In genomic region chr7:151719031-151719894, GRCh38 we compare ENCODE assay signal across 33 cellular contexts.
DNase-seq lines count a peak whose midpoint lies in the region; ATAC-seq and TF ChIP-seq lines count a peak whose summit lies in the region.
"Had no signal": no experiment of that assay in that cellular context is flagged by ENCODE, and none has a peak within 500 bp of the region (broad histone marks: within the 10 kb centered on the region; RNA-seq: fewer than 3 reads in every experiment).

No MANE protein-coding gene starts in this region.

- H3K4me2 ChIP-seq in trophoblast cell (ENCODE audit: low read length) = no peak overlapping the region
- H3K4me2 ChIP-seq: smooth muscle cell had no signal

- H3K27me3 Mint-ChIP-seq in activated naive CD4-positive, alpha-beta T cell treated with anti-CD3 and anti-CD28 coated beads, Interleukin-2, amount 50 U/mL, for 24 hours = no peaks in the 10 kb centered on the region
- H3K27me3 Mint-ChIP-seq in HFFc6 (ENCODE audit: insufficient read depth) = peaks cover 14% of the 10 kb centered on the region
- peaks cover 2% of the 10 kb centered on the region for H3K27me3 Mint-ChIP-seq in glutamatergic neuron (ENCODE audit: unreplicated experiment)
- no peaks in the 10 kb centered on the region for H3K27me3 Mint-ChIP-seq in naive thymus-derived CD8-positive, alpha-beta T cell
- H3K27me3 Mint-ChIP-seq: activated CD8-positive, alpha-beta memory T cell treated with anti-CD3 and anti-CD28 coated beads, Interleukin-2, amount 10 ng/mL, durations not matched to agents 7 days and 5 days; CD4-positive, alpha-beta memory T cell; stimulated activated naive CD8-positive, alpha-beta T cell treated with anti-CD3 and anti-CD28 coated beads, Interleukin-15, Interleukin-2, amounts not matched to agents 100 ng/mL and 50 ng/mL, for 24 hours had no signal

- no peak overlapping the region for H2BK5ac ChIP-seq in trophoblast cell (ENCODE audit: low read depth, low read length, poor library complexity)

- no peak overlapping the region for H3K4me3 Mint-ChIP-seq in activated naive CD4-positive, alpha-beta T cell treated with anti-CD3 and anti-CD28 coated beads, Interleukin-2, amount 50 U/mL, for 24 hours
- no peak overlapping the region for H3K4me3 Mint-ChIP-seq in HFFc6
- peak overlapping the region; percentile 30 for H3K4me3 Mint-ChIP-seq in glutamatergic neuron (ENCODE audit: unreplicated experiment)
- H3K4me3 Mint-ChIP-seq in naive thymus-derived CD8-positive, alpha-beta T cell = no peak overlapping the region
- H3K4me3 Mint-ChIP-seq: activated CD8-positive, alpha-beta memory T cell treated with anti-CD3 and anti-CD28 coated beads, Interleukin-2, amount 10 ng/mL, durations not matched to agents 7 days and 5 days; activated T-cell treated with anti-CD3 and anti-CD28 coated beads, Interleukin-2, amount 50 U/mL, for 72 hours; CD4-positive, alpha-beta memory T cell; natural killer cell; stimulated activated naive CD8-positive, alpha-beta T cell treated with anti-CD3 and anti-CD28 coated beads, Interleukin-15, Interleukin-2, amounts not matched to agents 100 ng/mL and 50 ng/mL, for 24 hours had no signal

- peak overlapping the region; percentile 41 for H3K27ac Mint-ChIP-seq in activated naive CD4-positive, alpha-beta T cell treated with anti-CD3 and anti-CD28 coated beads, Interleukin-2, amount 50 U/mL, for 24 hours
- H3K27ac Mint-ChIP-seq in HFFc6 (no peak overlapping the region), glutamatergic neuron (ENCODE audit: unreplicated experiment) (no peak overlapping the region)
- peak overlapping the region in 4 of 10 donors; percentile 55 to 83 (median 73) for H3K27ac Mint-ChIP-seq in naive thymus-derived CD8-positive, alpha-beta T cell
- H3K27ac Mint-ChIP-seq: activated CD8-positive, alpha-beta memory T cell treated with anti-CD3 and anti-CD28 coated beads, Interleukin-2, amount 10 ng/mL, durations not matched to agents 7 days and 5 days; activated T-cell treated with anti-CD3 and anti-CD28 coated beads, Interleukin-2, amount 50 U/mL, for 72 hours; natural killer cell; stimulated activated naive CD8-positive, alpha-beta T cell treated with anti-CD3 and anti-CD28 coated beads, Interleukin-15, Interleukin-2, amounts not matched to agents 100 ng/mL and 50 ng/mL, for 24 hours had no signal

- H2BK120ac ChIP-seq in trophoblast cell (ENCODE audit: insufficient read depth, low read length, poor library complexity) = no peak overlapping the region

- no peak for DNase-seq in activated naive CD4-positive, alpha-beta T cell treated with anti-CD3 and anti-CD28 coated beads, Interleukin-2, amount 50 U/mL, for 16 hours
- no peak for DNase-seq in HFFc6
- DNase-seq in glutamatergic neuron = no peak
- no peak for DNase-seq in trophoblast cell
- DNase-seq in naive thymus-derived CD8-positive, alpha-beta T cell = no peak
- DNase-seq in NCI-H345 treated with DMSO at 0.1 percent for 48 hours (lab: John Stamatoyannopoulos, UW; ENCODE audit: unreplicated experiment) = no peak
- DNase-seq: activated CD4-positive, alpha-beta T cell treated with anti-CD3 and anti-CD28 coated beads, Interleukin-2, amount 50 U/mL, for 4 hours; activated CD8-positive, alpha-beta memory T cell treated with anti-CD3 and anti-CD28 coated beads, Interleukin-2, amount 10 ng/mL, durations not matched to agents 7 days and 5 days; activated naive CD4-positive, alpha-beta T cell treated with Interleukin-2 at 50 U/mL for 16 hours; activated T-cell treated with anti-CD3 and anti-CD28 coated beads, Interleukin-2, amount 50 U/mL, for 72 hours; amygdala; CD4-positive, alpha-beta memory T cell; effector memory CD4-positive, alpha-beta T cell; KG1; natural killer cell; NCI-H1105; NCI-H187; NCI-H524; OCI-M1; pancreas; retina; stimulated activated CD4-positive, alpha-beta T cell treated with anti-CD3 and anti-CD28 coated beads, Interleukin-1b, Interleukin-23, amount 100 ng/mL, for 48 hours; thyroid gland had no signal

- ATAC-seq in GM19035 (IDR thresholded peaks at IDR 0.05; ENCODE audit: unreplicated experiment) = no peak
- no peak for ATAC-seq in naive thymus-derived CD8-positive, alpha-beta T cell
- ATAC-seq: activated CD4-positive, CD25-positive, alpha-beta regulatory T cell treated with anti-CD3 and anti-CD28 coated beads, Interleukin-2, amount 50 U/mL, for 24 hours; activated CD8-positive, alpha-beta memory T cell treated with anti-CD3 and anti-CD28 coated beads, Interleukin-2, amount 10 ng/mL, durations not matched to agents 7 days and 5 days; activated T-cell treated with anti-CD3 and anti-CD28 coated beads, Interleukin-2, amount 50 U/mL, for 72 hours; natural killer cell; pancreas had no signal

- no peak overlapping the region for H4K8ac ChIP-seq in trophoblast cell (ENCODE audit: low read depth, low read length)

- H3K36me3 Mint-ChIP-seq in activated naive CD4-positive, alpha-beta T cell treated with anti-CD3 and anti-CD28 coated beads, Interleukin-2, amount 50 U/mL, for 24 hours = no peaks in the 10 kb centered on the region
- no peaks in the 10 kb centered on the region for H3K36me3 Mint-ChIP-seq in HFFc6 (ENCODE audit: low read depth)
- H3K36me3 Mint-ChIP-seq in glutamatergic neuron (ENCODE audit: unreplicated experiment) = no peaks in the 10 kb centered on the region
- H3K36me3 Mint-ChIP-seq in naive thymus-derived CD8-positive, alpha-beta T cell = peaks cover 0 to 7% (median 6%) of the 10 kb centered on the region in 3 donors
- H3K36me3 Mint-ChIP-seq: activated CD8-positive, alpha-beta memory T cell treated with anti-CD3 and anti-CD28 coated beads, Interleukin-2, amount 10 ng/mL, durations not matched to agents 7 days and 5 days; natural killer cell had no signal

- no peak overlapping the region for H2AFZ ChIP-seq in trophoblast cell (ENCODE audit: insufficient read depth, low read length, poor library complexity)

- no peak overlapping the region for H3K4me3 ChIP-seq in trophoblast cell (ENCODE audit: low read depth, low read length)
- H3K4me3 ChIP-seq: coronary artery, lung, pancreas, smooth muscle cell, thyroid gland had no signal

- no peak overlapping the region for H3K14ac ChIP-seq in trophoblast cell (ENCODE audit: low read length)

- no peak overlapping the region for H3K9ac ChIP-seq in trophoblast cell (ENCODE audit: low read length)

- H4K91ac ChIP-seq in trophoblast cell (ENCODE audit: low read depth, low read length) = no peak overlapping the region

- H3K4me1 ChIP-seq in trophoblast cell (ENCODE audit: control insufficient read depth in 1 of 2, insufficient read depth in 2 of 2, low read length in 2 of 2) = peaks cover 5 to 6% of the 10 kb centered on the region in 2 experiments

- no peak overlapping the region for H2BK12ac ChIP-seq in trophoblast cell (ENCODE audit: low read length)

- peaks cover 2% of the 10 kb centered on the region for H3K9me3 ChIP-seq in trophoblast cell (ENCODE audit: insufficient read depth, low read depth, low read length)
- H3K9me3 ChIP-seq: pancreas, thyroid gland had no signal

- no peaks in the 10 kb centered on the region for H3K79me1 ChIP-seq in trophoblast cell (ENCODE audit: low read length)

- H3K23ac ChIP-seq in trophoblast cell (ENCODE audit: low read length) = no peak overlapping the region

- no peak overlapping the region for H3K27ac ChIP-seq in trophoblast cell (ENCODE audit: low read depth, low read length)
- H3K27ac ChIP-seq: epithelial cell of prostate, HL-60, pancreas, RWPE1, thyroid gland had no signal

- no peak overlapping the region for H3K4ac ChIP-seq in trophoblast cell (ENCODE audit: low read depth, low read length)

- H3K9me3 Mint-ChIP-seq in activated naive CD4-positive, alpha-beta T cell treated with anti-CD3 and anti-CD28 coated beads, Interleukin-2, amount 50 U/mL, for 24 hours = no peaks in the 10 kb centered on the region
- H3K9me3 Mint-ChIP-seq in HFFc6 = no peaks in the 10 kb centered on the region
- H3K9me3 Mint-ChIP-seq in glutamatergic neuron (ENCODE audit: unreplicated experiment) = peaks cover 6% of the 10 kb centered on the region
- no peaks in the 10 kb centered on the region for H3K9me3 Mint-ChIP-seq in naive thymus-derived CD8-positive, alpha-beta T cell
- H3K9me3 Mint-ChIP-seq: activated T-cell treated with anti-CD3 and anti-CD28 coated beads, Interleukin-2, amount 50 U/mL, for 72 hours; natural killer cell; stimulated activated naive CD8-positive, alpha-beta T cell treated with anti-CD3 and anti-CD28 coated beads, Interleukin-15, Interleukin-2, amounts not matched to agents 100 ng/mL and 50 ng/mL, for 24 hours had no signal

- peaks cover 2% of the 10 kb centered on the region for H3K79me2 ChIP-seq in trophoblast cell (ENCODE audit: control insufficient read depth, insufficient read depth, low read length, poor library complexity)

- H3K4me1 Mint-ChIP-seq in activated naive CD4-positive, alpha-beta T cell treated with anti-CD3 and anti-CD28 coated beads, Interleukin-2, amount 50 U/mL, for 24 hours = no peaks in the 10 kb centered on the region
- H3K4me1 Mint-ChIP-seq in HFFc6 (ENCODE audit: low read depth) (no peaks in the 10 kb centered on the region), glutamatergic neuron (ENCODE audit: low read depth, unreplicated experiment) (peaks cover 5% of the 10 kb centered on the region)
- peaks cover 2 to 42% (median 10%) of the 10 kb centered on the region in 4 donors for H3K4me1 Mint-ChIP-seq in naive thymus-derived CD8-positive, alpha-beta T cell
- H3K4me1 Mint-ChIP-seq: activated CD8-positive, alpha-beta memory T cell treated with anti-CD3 and anti-CD28 coated beads, Interleukin-2, amount 10 ng/mL, durations not matched to agents 7 days and 5 days had no signal

- 0 out of 2 replicates have a peak, but pooled peaks have one; percentile 12 for TF ChIP-seq CTCF in HFFc6 (IDR thresholded peaks at IDR 0.05)
- TF ChIP-seq CTCF in glutamatergic neuron (IDR thresholded peaks at IDR 0.05; ENCODE audit: partially characterized antibody, unreplicated experiment) = no peak

- H2AK5ac ChIP-seq in trophoblast cell (ENCODE audit: low read length) = peak overlapping the region; percentile 13

- H3K27me3 ChIP-seq in trophoblast cell (ENCODE audit: insufficient read depth, low read length) = no peaks in the 10 kb centered on the region
- H3K27me3 ChIP-seq: pancreas, thyroid gland had no signal

- no peak overlapping the region for H4K12ac ChIP-seq in trophoblast cell (ENCODE audit: low read depth, low read length)

- WGBS in trophoblast cell (ENCODE audit: extremely low coverage, insufficient coverage, insufficient read length) = no CpG with 5 or more reads among the region's 23 CpGs

- POLR2A ChIA-PET in naive thymus-derived CD8-positive, alpha-beta T cell (lab: Charles Lee) = no interaction called here

- no peak overlapping the region for H3K18ac ChIP-seq in trophoblast cell (ENCODE audit: low read length)

- H3K36me3 ChIP-seq in trophoblast cell (ENCODE audit: control insufficient read depth in 1 of 2, insufficient read depth in 2 of 2, low read length in 2 of 2) = no peaks in the 10 kb centered on the region
- H3K36me3 ChIP-seq: pancreas, thyroid gland had no signal
